In the genomic region with DNA sequence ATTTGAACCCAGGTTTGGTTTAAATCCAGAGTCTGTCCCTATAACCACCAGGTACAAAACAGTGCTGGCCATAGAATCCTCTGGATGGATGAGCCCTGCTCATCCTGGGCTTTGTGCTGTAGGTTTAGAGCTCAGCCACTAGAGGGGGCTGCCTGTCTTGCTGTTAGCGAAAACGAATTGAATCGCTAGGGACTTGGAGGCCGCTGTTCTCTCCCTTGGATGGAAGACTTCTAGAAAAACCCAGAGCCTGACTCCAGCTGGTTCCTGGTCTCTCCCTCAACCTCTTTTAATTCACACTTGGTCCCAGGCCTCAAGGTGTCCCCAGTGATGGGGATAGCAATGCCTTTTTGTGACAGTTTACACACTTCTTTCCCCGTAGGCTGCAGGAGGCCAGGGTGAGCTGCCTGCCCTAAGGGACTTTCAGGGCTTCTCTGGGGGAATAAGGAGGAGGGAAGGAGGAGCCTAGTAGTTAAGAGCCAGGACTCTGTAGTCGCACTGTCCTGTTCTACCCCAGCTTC, we compare ENCODE assay signal across 9 cellular contexts. TPM values are rescaled to one million over a fixed set of nuclear protein-coding genes. Genes with fewer than 3 reads are reported as not detected.
DNase-seq lines count a peak whose midpoint lies in the region; ATAC-seq and TF ChIP-seq lines count a peak whose summit lies in the region.
"Had no signal": no experiment of that assay in that cellular context is flagged by ENCODE, and none has a peak within 500 bp of the region (broad histone marks: within the 10 kb centered on the region; RNA-seq: fewer than 3 reads in every experiment).

No MANE protein-coding gene starts in this region.

- no peaks in the 10 kb centered on the region for H3K79me1 ChIP-seq in H9 (ENCODE audit: insufficient read depth, low read depth, low read length, poor library complexity, severe bottlenecking)

- no peak overlapping the region for H2AFZ ChIP-seq in H9 (ENCODE audit: low read length)

- H3K36me3 Mint-ChIP-seq in H9 (ENCODE audit: insufficient read depth in 1 of 3, low read depth in 3 of 3) (no peaks in the 10 kb centered on the region), brain (no peaks in the 10 kb centered on the region)

- H3K27me3 Mint-ChIP-seq in H9 (ENCODE audit: low read depth), result peaks cover 2% of the 10 kb centered on the region
- peaks cover 11% of the 10 kb centered on the region for H3K27me3 Mint-ChIP-seq in brain

- H3K23me2 ChIP-seq in H9 (ENCODE audit: insufficient read length, low read depth, low read length, poor library complexity, severe bottlenecking), result no peaks in the 10 kb centered on the region

- H3K27ac Mint-ChIP-seq in H9 (no peak overlapping the region), brain (peak overlapping the region in 3 of 5 experiments; percentile 36 to 75 (median 42))

- no peak overlapping the region for H4K8ac ChIP-seq in H9 (replicated peaks; ENCODE audit: insufficient read length, low read depth, low read length)

- no peak overlapping the region for H2BK12ac ChIP-seq in H9 (ENCODE audit: insufficient read length, low read depth, low read length)

- no peak overlapping the region for H3K27ac ChIP-seq in H9 (ENCODE audit: insufficient read length, low read depth, low read length)

- no peaks in the 10 kb centered on the region for H3K36me3 ChIP-seq in GM06990 (ENCODE audit: control insufficient read depth, insufficient read depth, low read length)

- no peak overlapping the region for H2AK5ac ChIP-seq in H9 (ENCODE audit: insufficient read length, low read length)

- no peak overlapping the region for H2BK15ac ChIP-seq in H9 (ENCODE audit: low read depth, low read length)

- TF ChIP-seq CTCF in GM06990 (IDR thresholded peaks at IDR 0.05; ENCODE audit: insufficient read depth, low read length, poor library complexity, severe bottlenecking) (peak; percentile 87), H9 (conservative IDR thresholded peaks at IDR 0.05) (peak; percentile 78), brain (conservative IDR thresholded peaks at IDR 0.05) (peak; percentile 81 to 89)

- H3K9me3 Mint-ChIP-seq in H9 (peaks cover 0 to 54% of the 10 kb centered on the region in 2 experiments; a peak in 2 of 5 replicates), brain (peaks cover 0 to 3% (median 2%) of the 10 kb centered on the region in 5 experiments)

- no peak overlapping the region for H3K9ac ChIP-seq in H9 (ENCODE audit: extremely low read depth, insufficient read length, low read length)

- no CpG with 5 or more reads among the region's 6 CpGs for WGBS in H9 (ENCODE audit: extremely low coverage, insufficient read length, low lambda C conversion rate)

- no peaks in the 10 kb centered on the region for H3K27me3 ChIP-seq in GM06990 (replicated peaks; ENCODE audit: control insufficient read depth, insufficient read depth, low read length)
- H3K27me3 ChIP-seq in H9 (ENCODE audit: insufficient read depth, low read length), result no peaks in the 10 kb centered on the region

- no peak overlapping the region for H2BK20ac ChIP-seq in H9 (ENCODE audit: low read depth, low read length, poor library complexity, severe bottlenecking)

- no peaks in the 10 kb centered on the region for H3K4me1 ChIP-seq in H9 (ENCODE audit: insufficient read depth, low read length)

- DNase-seq in GM06990 (ENCODE audit: extremely low read depth, insufficient read length) (no peak), H9 (peak; percentile 71), NCI-H1105 (lab: John Stamatoyannopoulos, UW) (peak; percentile 34), T-helper 9 cell (peak; percentile 34), iris pigment epithelial cell (ENCODE audit: low read depth) (peak; percentile 77)
- DNase-seq in stimulated activated CD4-positive, alpha-beta T cell treated with anti-CD3 and anti-CD28 coated beads, Interleukin-1b, Interleukin-23, amount 100 ng/mL, for 4 hours (ENCODE audit: low read depth in 2 of 2), result peak; percentile 6 to 19

- H4K20me1 ChIP-seq in H9 (ENCODE audit: control insufficient read depth, insufficient read depth, insufficient read length), result no peaks in the 10 kb centered on the region

- no peak overlapping the region for H3T11ph ChIP-seq in H9 (ENCODE audit: low read length)

- H4K5ac ChIP-seq in H9 (ENCODE audit: insufficient read length, low read depth, low read length), result no peak overlapping the region

- H3K79me2 ChIP-seq in H9 (ENCODE audit: insufficient read depth, low read length), result no peaks in the 10 kb centered on the region

- no peak overlapping the region for H3K56ac ChIP-seq in H9 (ENCODE audit: insufficient read length, low read depth, low read length)

- H3K4me2 ChIP-seq in H9 (ENCODE audit: insufficient read depth, insufficient read length, low read length), result no peak overlapping the region

- no peak overlapping the region for H3K4me3 ChIP-seq in GM06990 (replicated peaks; ENCODE audit: low read depth, low read length)

- H3K4me3 Mint-ChIP-seq in H9 (no peak overlapping the region), brain (no peak overlapping the region)

- H3K4ac ChIP-seq in H9 (ENCODE audit: low read depth, low read length), result no peak overlapping the region

- no peak overlapping the region for H3K23ac ChIP-seq in H9 (ENCODE audit: insufficient read length, low read depth, low read length)

- H4K91ac ChIP-seq in H9 (ENCODE audit: insufficient read length, low read depth, low read length), result no peak overlapping the region

- H3K14ac ChIP-seq in H9 (ENCODE audit: insufficient read depth, low read length), result no peak overlapping the region

- no peaks in the 10 kb centered on the region for H3K9me3 ChIP-seq in H9 (ENCODE audit: control insufficient read depth, low read depth, low read length)

- no peak overlapping the region for H2BK5ac ChIP-seq in H9 (ENCODE audit: insufficient read length, low read length)

- no peak for ATAC-seq in HG02571 (IDR thresholded peaks at IDR 0.05; ENCODE audit: unreplicated experiment)

- no peak overlapping the region for H3K18ac ChIP-seq in H9 (ENCODE audit: insufficient read length, low read depth, low read length)

- no peak overlapping the region for H2BK120ac ChIP-seq in H9 (ENCODE audit: low read depth, low read length, poor library complexity, severe bottlenecking)

- H3K4me1 Mint-ChIP-seq in H9 (peaks cover 8 to 14% of the 10 kb centered on the region in 2 experiments), brain (peaks cover 18% of the 10 kb centered on the region)

RNA-seq across cellular contexts. Expression of a gene that starts 8.7 kb away (rescaled TPM):
- not detected in 2 replicates for total RNA-seq in H9 (2021)
- polyA plus RNA-seq in brain (ENCODE audit: insufficient read depth, low read depth, low replicate concordance), result not detected
- total RNA-seq: glomerular endothelial cell had no signal

RNA-seq across cellular contexts. Expression of a gene that starts 25.8 kb away (rescaled TPM):
- total RNA-seq in H9 (2021), result not detected in 2 replicates
- polyA plus RNA-seq in brain (ENCODE audit: insufficient read depth, low read depth, low replicate concordance), result not detected
- total RNA-seq: glomerular endothelial cell had no signal

Comparison
In these comparisons a context has a peak if more than half of its experiments do, and no peak if none do; other contexts are left out.
1. H3K27ac Mint-ChIP-seq: peak in brain (3 of 5); none in H9 (0 of 3).
2. Peak in every context shown above with its lines, with median percentiles within 50 percentile points of each other: CTCF ChIP-seq.